ENCODE assay signal across 8 cellular contexts in genomic region chr15:58108117-58108516, GRCh38. TPM values are rescaled to one million over a fixed set of nuclear protein-coding genes. Genes with fewer than 3 reads are reported as not detected.
"Had no signal": no experiment of that assay in that cellular context is flagged by ENCODE, and none has a peak within 500 bp of the region (broad histone marks: within the 10 kb centered on the region; RNA-seq: fewer than 3 reads in every experiment).

No MANE protein-coding gene starts in this region.

- H3K4me2 ChIP-seq: GM23338 had no signal

- DNase-seq: H9, HCEC 1CT had no signal

- FAIRE-seq: H1, H54, HTR-8/SVneo had no signal

- H3K4me3 Mint-ChIP-seq: GM23338, H9, IgD-negative memory B cell had no signal

- H3K4me3 ChIP-seq: GM23338 had no signal

- H2AFZ ChIP-seq: GM23338 had no signal

- H3K27ac Mint-ChIP-seq: GM23338, H9, IgD-negative memory B cell had no signal

- H3K9me3 Mint-ChIP-seq: GM23338, H9 had no signal

- ATAC-seq: GM23338 had no signal

- H3K4me1 Mint-ChIP-seq: IgD-negative memory B cell had no signal

RNA-seq across cellular contexts. Expression of gene AQP9, which starts 30.1 kb away (rescaled TPM):
- total RNA-seq: GM23338, H1, H9, HT-29 had no signal
- polyA plus RNA-seq: GM23338, H1, IgD-negative memory B cell had no signal

RNA-seq across cellular contexts. Expression of gene ALDH1A2, which starts 42.6 kb away (rescaled TPM):
- polyA plus RNA-seq: GM23338, IgD-negative memory B cell had no signal
